In genomic region chr2:226835796-226836547, GRCh38 we compare ENCODE assay signal across 8 cellular contexts. TPM values are rescaled to one million over a fixed set of nuclear protein-coding genes. Genes with fewer than 3 reads are reported as not detected.
DNase-seq lines count a peak whose midpoint lies in the region; TF ChIP-seq lines count a peak whose summit lies in the region.

Gene RHBDD1, plus strand, starts transcription at chr2:226836054. Its CDS starts 28,640 bp downstream, at chr2:226864694.

- H3K27me3 ChIP-seq in neural cell (ENCODE audit: insufficient read depth, low read depth, low read length) (no peaks in the 10 kb centered on the region), stomach (no peaks in the 10 kb centered on the region)

- H3K4me3 ChIP-seq in neural cell (ENCODE audit: low read length) (peak within 1 kb of the TSS; percentile 85), stomach (peak within 1 kb of the TSS; percentile 58 to 84 (median 66))

- 0 to 1% (median 0%) methylated on average over 30 to 75 of the region's 75 CpGs for WGBS in stomach, 5 donors

- no peaks in the 10 kb centered on the region for H3K36me3 ChIP-seq in neural cell (ENCODE audit: insufficient read depth, low read length)
- H3K36me3 ChIP-seq in stomach = peaks cover 0 to 4% (median 0%) of the 10 kb centered on the region in 4 donors

- H4K20me1 ChIP-seq in neural cell (ENCODE audit: insufficient read depth) = no peaks in the 10 kb centered on the region

- DNase-seq in EL = peak; percentile 95
- peak; percentile 75 for DNase-seq in H4 (ENCODE audit: low spot score)
- DNase-seq in LoVo (ENCODE audit: low spot score) = peak; percentile 93
- peak; percentile 80 for DNase-seq in SIG-M5 (lab: John Stamatoyannopoulos, UW)
- DNase-seq in activated gamma-delta T cell (lab: John Stamatoyannopoulos, UW) = peak; percentile 91
- peak; percentile 87 for DNase-seq in fibroblast of the conjunctiva (ENCODE audit: low read depth)
- peak; percentile 96 for DNase-seq in stomach

- peaks cover 5% of the 10 kb centered on the region for H3F3A ChIP-seq in neural cell (ENCODE audit: insufficient read depth, low read length, poor library complexity, severe bottlenecking)

- TF ChIP-seq CTCF in neural cell (IDR thresholded peaks at IDR 0.05; ENCODE audit: poor library complexity, severe bottlenecking) = peak; percentile 16
- TF ChIP-seq CTCF in stomach (IDR thresholded peaks at IDR 0.05) = no peak

- TF ChIP-seq POLR2A in stomach (IDR thresholded peaks at IDR 0.05) = peak in 2 of 4 donors; percentile 69 to 90

- H2AFZ ChIP-seq in neural cell (ENCODE audit: low read depth, low read length) = peak within 1 kb of the TSS; percentile 97

- no peaks in the 10 kb centered on the region for H3K9me3 ChIP-seq in neural cell (ENCODE audit: low read length)
- no peaks in the 10 kb centered on the region for H3K9me3 ChIP-seq in stomach

- no peaks in the 10 kb centered on the region for H3K9me2 ChIP-seq in neural cell (ENCODE audit: insufficient read depth, low read length)

- H3K4me1 ChIP-seq in stomach = peaks cover 12 to 47% (median 33%) of the 10 kb centered on the region in 4 donors

- peak; percentile 75 for TF ChIP-seq EP300 in neural cell (conservative IDR thresholded peaks at IDR 0.05; ENCODE audit: poor library complexity, severe bottlenecking)
- TF ChIP-seq EP300 in stomach (IDR thresholded peaks at IDR 0.05) = no peak

- H3K4me2 ChIP-seq in neural cell (ENCODE audit: low read length) = peak within 1 kb of the TSS; percentile 63

- H3K79me2 ChIP-seq in neural cell (replicated peaks; ENCODE audit: insufficient read depth, low read length) = peaks cover 5% of the 10 kb centered on the region

- peak within 1 kb of the TSS; percentile 77 for H3K9ac ChIP-seq in neural cell (ENCODE audit: low read length)

- peak within 1 kb of the TSS; percentile 84 for H3K27ac ChIP-seq in neural cell (ENCODE audit: low read length)
- H3K27ac ChIP-seq in stomach = peak within 1 kb of the TSS; percentile 97 to 100 (median 99)

- intact Hi-C loops in stomach (cut with DNase I; ENCODE audit: low total_unique reads) = no loop called here

- peak; percentile 50 for TF ChIP-seq RAD21 in neural cell (conservative IDR thresholded peaks at IDR 0.05)

TF ChIP-seq in neural cell, 6 proteins besides CTCF, POLR2A, EP300 and RAD21:
- TF ChIP-seq SMC3 (conservative IDR thresholded peaks at IDR 0.05; ENCODE audit: poor library complexity) = peak; percentile 45
- peak; percentile 82 for TF ChIP-seq POLR2AphosphoS5 (IDR thresholded peaks at IDR 0.05)
- TF ChIP-seq MXI1 (conservative IDR thresholded peaks at IDR 0.05; ENCODE audit: poor library complexity, severe bottlenecking) = peak; percentile 75
- TF ChIP-seq TAF1 (IDR thresholded peaks at IDR 0.05; ENCODE audit: low read depth) = peak; percentile 77
- TF ChIP-seq, protein P1, sequence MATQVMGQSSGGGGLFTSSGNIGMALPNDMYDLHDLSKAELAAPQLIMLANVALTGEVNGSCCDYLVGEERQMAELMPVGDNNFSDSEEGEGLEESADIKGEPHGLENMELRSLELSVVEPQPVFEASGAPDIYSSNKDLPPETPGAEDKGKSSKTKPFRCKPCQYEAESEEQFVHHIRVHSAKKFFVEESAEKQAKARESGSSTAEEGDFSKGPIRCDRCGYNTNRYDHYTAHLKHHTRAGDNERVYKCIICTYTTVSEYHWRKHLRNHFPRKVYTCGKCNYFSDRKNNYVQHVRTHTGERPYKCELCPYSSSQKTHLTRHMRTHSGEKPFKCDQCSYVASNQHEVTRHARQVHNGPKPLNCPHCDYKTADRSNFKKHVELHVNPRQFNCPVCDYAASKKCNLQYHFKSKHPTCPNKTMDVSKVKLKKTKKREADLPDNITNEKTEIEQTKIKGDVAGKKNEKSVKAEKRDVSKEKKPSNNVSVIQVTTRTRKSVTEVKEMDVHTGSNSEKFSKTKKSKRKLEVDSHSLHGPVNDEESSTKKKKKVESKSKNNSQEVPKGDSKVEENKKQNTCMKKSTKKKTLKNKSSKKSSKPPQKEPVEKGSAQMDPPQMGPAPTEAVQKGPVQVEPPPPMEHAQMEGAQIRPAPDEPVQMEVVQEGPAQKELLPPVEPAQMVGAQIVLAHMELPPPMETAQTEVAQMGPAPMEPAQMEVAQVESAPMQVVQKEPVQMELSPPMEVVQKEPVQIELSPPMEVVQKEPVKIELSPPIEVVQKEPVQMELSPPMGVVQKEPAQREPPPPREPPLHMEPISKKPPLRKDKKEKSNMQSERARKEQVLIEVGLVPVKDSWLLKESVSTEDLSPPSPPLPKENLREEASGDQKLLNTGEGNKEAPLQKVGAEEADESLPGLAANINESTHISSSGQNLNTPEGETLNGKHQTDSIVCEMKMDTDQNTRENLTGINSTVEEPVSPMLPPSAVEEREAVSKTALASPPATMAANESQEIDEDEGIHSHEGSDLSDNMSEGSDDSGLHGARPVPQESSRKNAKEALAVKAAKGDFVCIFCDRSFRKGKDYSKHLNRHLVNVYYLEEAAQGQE (IDR thresholded peaks at IDR 0.05; ENCODE audit: borderline replicate concordance) = no peak
- TF ChIP-seq EZH2 (IDR thresholded peaks at IDR 0.05; ENCODE audit: borderline replicate concordance, insufficient read depth, low read length, poor library complexity, severe bottlenecking) = no peak

RNA-seq across cellular contexts. Expression of gene RHBDD1, which starts in this region (rescaled TPM):
- 3.3 and 6.6 TPM in 2 replicates for total RNA-seq in H4 (2014; rRNA removed; shearing (Covaris generic))
- polyA plus RNA-seq in neural cell (5.4 and 14.1 TPM in 2 replicates), stomach (1 to 10 TPM; 1.8 to 5.9 (median 4.5) TPM)
- 66.0 and 78.1 TPM in 2 replicates for polyA minus RNA-seq in neural cell
- total RNA-seq in stomach = 10 to 100 TPM in 3 of 5 donors, 1 to 10 TPM in 2; 5.4 to 31.6 (median 11.7) TPM

Comparison
In these comparisons a context has a peak if more than half of its experiments do, and no peak if none do; other contexts are left out.
1. Peak in every context shown above with its lines: DNase-seq, H3K4me3 ChIP-seq and H3K27ac ChIP-seq.